In genomic region chr2:42059261-42059898, GRCh38 we compare ENCODE assay signal across 1 cellular context.
TF ChIP-seq lines count a peak whose summit lies in the region.

No MANE protein-coding gene starts in this region.

TF ChIP-seq in HepG2, 621 proteins besides CTCF, POLR2A, EP300 and RAD21:
- TF ChIP-seq, protein P1, sequence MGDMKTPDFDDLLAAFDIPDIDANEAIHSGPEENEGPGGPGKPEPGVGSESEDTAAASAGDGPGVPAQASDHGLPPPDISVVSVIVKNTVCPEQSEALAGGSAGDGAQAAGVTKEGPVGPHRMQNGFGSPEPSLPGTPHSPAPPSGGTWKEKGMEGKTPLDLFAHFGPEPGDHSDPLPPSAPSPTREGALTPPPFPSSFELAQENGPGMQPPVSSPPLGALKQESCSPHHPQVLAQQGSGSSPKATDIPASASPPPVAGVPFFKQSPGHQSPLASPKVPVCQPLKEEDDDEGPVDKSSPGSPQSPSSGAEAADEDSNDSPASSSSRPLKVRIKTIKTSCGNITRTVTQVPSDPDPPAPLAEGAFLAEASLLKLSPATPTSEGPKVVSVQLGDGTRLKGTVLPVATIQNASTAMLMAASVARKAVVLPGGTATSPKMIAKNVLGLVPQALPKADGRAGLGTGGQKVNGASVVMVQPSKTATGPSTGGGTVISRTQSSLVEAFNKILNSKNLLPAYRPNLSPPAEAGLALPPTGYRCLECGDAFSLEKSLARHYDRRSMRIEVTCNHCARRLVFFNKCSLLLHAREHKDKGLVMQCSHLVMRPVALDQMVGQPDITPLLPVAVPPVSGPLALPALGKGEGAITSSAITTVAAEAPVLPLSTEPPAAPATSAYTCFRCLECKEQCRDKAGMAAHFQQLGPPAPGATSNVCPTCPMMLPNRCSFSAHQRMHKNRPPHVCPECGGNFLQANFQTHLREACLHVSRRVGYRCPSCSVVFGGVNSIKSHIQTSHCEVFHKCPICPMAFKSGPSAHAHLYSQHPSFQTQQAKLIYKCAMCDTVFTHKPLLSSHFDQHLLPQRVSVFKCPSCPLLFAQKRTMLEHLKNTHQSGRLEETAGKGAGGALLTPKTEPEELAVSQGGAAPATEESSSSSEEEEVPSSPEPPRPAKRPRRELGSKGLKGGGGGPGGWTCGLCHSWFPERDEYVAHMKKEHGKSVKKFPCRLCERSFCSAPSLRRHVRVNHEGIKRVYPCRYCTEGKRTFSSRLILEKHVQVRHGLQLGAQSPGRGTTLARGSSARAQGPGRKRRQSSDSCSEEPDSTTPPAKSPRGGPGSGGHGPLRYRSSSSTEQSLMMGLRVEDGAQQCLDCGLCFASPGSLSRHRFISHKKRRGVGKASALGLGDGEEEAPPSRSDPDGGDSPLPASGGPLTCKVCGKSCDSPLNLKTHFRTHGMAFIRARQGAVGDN (CRISPR knock-in tag; IDR thresholded peaks at IDR 0.05) = peak; percentile 18; the same call in 1 of the 2 replicates
- TF ChIP-seq EEA1 (CRISPR knock-in tag; IDR thresholded peaks at IDR 0.05; ENCODE audit: borderline replicate concordance) = no peak
- TF ChIP-seq POLR2AphosphoS5 (IDR thresholded peaks at IDR 0.05; ENCODE audit: low read depth, low read length) = 0 out of 2 replicates have a peak, but pooled peaks have one; percentile 17
- TF ChIP-seq MED8 (CRISPR knock-in tag; IDR thresholded peaks at IDR 0.05; ENCODE audit: insufficient replicate concordance) = peak; percentile 54
- TF ChIP-seq, protein P2, sequence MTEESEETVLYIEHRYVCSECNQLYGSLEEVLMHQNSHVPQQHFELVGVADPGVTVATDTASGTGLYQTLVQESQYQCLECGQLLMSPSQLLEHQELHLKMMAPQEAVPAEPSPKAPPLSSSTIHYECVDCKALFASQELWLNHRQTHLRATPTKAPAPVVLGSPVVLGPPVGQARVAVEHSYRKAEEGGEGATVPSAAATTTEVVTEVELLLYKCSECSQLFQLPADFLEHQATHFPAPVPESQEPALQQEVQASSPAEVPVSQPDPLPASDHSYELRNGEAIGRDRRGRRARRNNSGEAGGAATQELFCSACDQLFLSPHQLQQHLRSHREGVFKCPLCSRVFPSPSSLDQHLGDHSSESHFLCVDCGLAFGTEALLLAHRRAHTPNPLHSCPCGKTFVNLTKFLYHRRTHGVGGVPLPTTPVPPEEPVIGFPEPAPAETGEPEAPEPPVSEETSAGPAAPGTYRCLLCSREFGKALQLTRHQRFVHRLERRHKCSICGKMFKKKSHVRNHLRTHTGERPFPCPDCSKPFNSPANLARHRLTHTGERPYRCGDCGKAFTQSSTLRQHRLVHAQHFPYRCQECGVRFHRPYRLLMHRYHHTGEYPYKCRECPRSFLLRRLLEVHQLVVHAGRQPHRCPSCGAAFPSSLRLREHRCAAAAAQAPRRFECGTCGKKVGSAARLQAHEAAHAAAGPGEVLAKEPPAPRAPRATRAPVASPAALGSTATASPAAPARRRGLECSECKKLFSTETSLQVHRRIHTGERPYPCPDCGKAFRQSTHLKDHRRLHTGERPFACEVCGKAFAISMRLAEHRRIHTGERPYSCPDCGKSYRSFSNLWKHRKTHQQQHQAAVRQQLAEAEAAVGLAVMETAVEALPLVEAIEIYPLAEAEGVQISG (CRISPR knock-in tag; IDR thresholded peaks at IDR 0.05) = no peak
- TF ChIP-seq, protein P3, sequence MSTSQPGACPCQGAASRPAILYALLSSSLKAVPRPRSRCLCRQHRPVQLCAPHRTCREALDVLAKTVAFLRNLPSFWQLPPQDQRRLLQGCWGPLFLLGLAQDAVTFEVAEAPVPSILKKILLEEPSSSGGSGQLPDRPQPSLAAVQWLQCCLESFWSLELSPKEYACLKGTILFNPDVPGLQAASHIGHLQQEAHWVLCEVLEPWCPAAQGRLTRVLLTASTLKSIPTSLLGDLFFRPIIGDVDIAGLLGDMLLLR (CRISPR knock-in tag; IDR thresholded peaks at IDR 0.05) = 0 out of 2 replicates have a peak, but pooled peaks have one; percentile 54
- TF ChIP-seq ZNF776 (CRISPR knock-in tag; IDR thresholded peaks at IDR 0.05) = peak; percentile 44; the same call in 1 of the 2 replicates
TF ChIP-seq in HepG2: peak in this region for 5.
